Comparison of ENCODE assay signal across 14 cellular contexts in genomic region chr7:73685311-73685710, GRCh38. TPM values are rescaled to one million over a fixed set of nuclear protein-coding genes. Genes with fewer than 3 reads are reported as not detected.
DNase-seq lines count a peak whose midpoint lies in the region; ATAC-seq, FAIRE-seq and TF ChIP-seq lines count a peak whose summit lies in the region.
"Had no signal": no experiment of that assay in that cellular context is flagged by ENCODE, and none has a peak within 500 bp of the region (broad histone marks: within the 10 kb centered on the region; RNA-seq: fewer than 3 reads in every experiment).

No MANE protein-coding gene starts in this region.

- H4K5ac ChIP-seq in H9 (ENCODE audit: insufficient read length, low read depth, low read length), result no peak overlapping the region

- no peak overlapping the region for H4K91ac ChIP-seq in H9 (ENCODE audit: insufficient read length, low read depth, low read length)

- FAIRE-seq in GM12892 (lab: Jason Lieb, UNC), result no peak
- FAIRE-seq: RCC 7860 had no signal

- H2BK5ac ChIP-seq in H9 (ENCODE audit: insufficient read length, low read length), result no peak overlapping the region

- H3K27ac ChIP-seq in BLaER1 (no peak overlapping the region), H9 (ENCODE audit: insufficient read length, low read depth, low read length) (no peak overlapping the region)
- H3K27ac ChIP-seq: ascending aorta, C4-2B, skin epidermis had no signal

- no peak for TF ChIP-seq POLR2A in GM12892 (IDR thresholded peaks at IDR 0.05; ENCODE audit: low read depth, low read length)

- H2AK5ac ChIP-seq in H9 (ENCODE audit: insufficient read length, low read length), result no peak overlapping the region

- H3K4me2 ChIP-seq in BLaER1 (peak overlapping the region; percentile 97), H9 (ENCODE audit: insufficient read depth, insufficient read length, low read length) (no peak overlapping the region)

- no CpG with 5 or more reads among the region's 18 CpGs for WGBS in H9 (ENCODE audit: extremely low coverage, insufficient read length, low lambda C conversion rate)

- H3K27ac Mint-ChIP-seq in H9, result no peak overlapping the region
- H3K27ac Mint-ChIP-seq in central memory CD8-positive, alpha-beta T cell (ENCODE audit: low read depth), result no peak overlapping the region

- peaks cover 50% of the 10 kb centered on the region for H3K36me3 ChIP-seq in BLaER1

- H3K56ac ChIP-seq in H9 (ENCODE audit: insufficient read length, low read depth, low read length), result no peak overlapping the region

- TF ChIP-seq CTCF in H9 (conservative IDR thresholded peaks at IDR 0.05), result no peak

- no peak overlapping the region for H3K14ac ChIP-seq in H9 (ENCODE audit: insufficient read depth, low read length)

- no peak overlapping the region for H2BK15ac ChIP-seq in H9 (ENCODE audit: low read depth, low read length)

- H2BK120ac ChIP-seq in H9 (ENCODE audit: low read depth, low read length, poor library complexity, severe bottlenecking), result no peak overlapping the region

- ATAC-seq in central memory CD8-positive, alpha-beta T cell (replicated peaks; ENCODE audit: extremely low read depth, poor library complexity, severe bottlenecking), result no peak

- H3K23me2 ChIP-seq in H9 (ENCODE audit: insufficient read length, low read depth, low read length, poor library complexity, severe bottlenecking), result peaks cover 12% of the 10 kb centered on the region

- H3K9me3 ChIP-seq in BLaER1 (no peaks in the 10 kb centered on the region), H9 (ENCODE audit: control insufficient read depth, low read depth, low read length) (no peaks in the 10 kb centered on the region)
- H3K9me3 ChIP-seq: ascending aorta had no signal

- no peak overlapping the region for H2BK12ac ChIP-seq in H9 (ENCODE audit: insufficient read length, low read depth, low read length)

- no peak overlapping the region for H3K18ac ChIP-seq in H9 (ENCODE audit: insufficient read length, low read depth, low read length)

- H3K9ac ChIP-seq in BLaER1 (no peak overlapping the region), H9 (ENCODE audit: extremely low read depth, insufficient read length, low read length) (no peak overlapping the region)

- DNase-seq in H9 (no peak), NCI-H226 (no peak), SKM-1 (lab: John Stamatoyannopoulos, UW; ENCODE audit: unreplicated experiment) (no peak), GM12892 (ENCODE audit: insufficient read length) (no peak)
- no peak for DNase-seq in central memory CD8-positive, alpha-beta T cell (ENCODE audit: low spot score in 2 of 2)
- DNase-seq: activated CD8-positive, alpha-beta memory T cell treated with anti-CD3 and anti-CD28 coated beads, Interleukin-2, amount 50 U/mL, for 4 hours; NCI-H1436; NCI-H526 had no signal

- no peaks in the 10 kb centered on the region for H3K27me3 ChIP-seq in BLaER1
- H3K27me3 ChIP-seq in H9 (ENCODE audit: insufficient read depth, low read length), result no peaks in the 10 kb centered on the region
- H3K27me3 ChIP-seq: ascending aorta had no signal

- H3K4me1 ChIP-seq in BLaER1 (peaks cover 41% of the 10 kb centered on the region), H9 (ENCODE audit: insufficient read depth, low read length) (peaks cover 4% of the 10 kb centered on the region; the same call in 1 of the 2 replicates)

- H4K20me1 ChIP-seq in BLaER1 (peaks cover 77% of the 10 kb centered on the region), H9 (ENCODE audit: control insufficient read depth, insufficient read depth, insufficient read length) (peaks cover 3% of the 10 kb centered on the region)

- no peak overlapping the region for H4K8ac ChIP-seq in H9 (replicated peaks; ENCODE audit: insufficient read length, low read depth, low read length)

- H3K4me3 ChIP-seq in BLaER1, result no peak overlapping the region
- H3K4me3 ChIP-seq: ascending aorta, lung, skin epidermis had no signal

- H3T11ph ChIP-seq in H9 (ENCODE audit: low read length), result no peak overlapping the region

- H3K4ac ChIP-seq in H9 (ENCODE audit: low read depth, low read length), result no peak overlapping the region

- no peaks in the 10 kb centered on the region; the same call in 1 of the 2 replicates for H3K27me3 Mint-ChIP-seq in H9 (ENCODE audit: low read depth)
- H3K27me3 Mint-ChIP-seq in central memory CD8-positive, alpha-beta T cell, result no peaks in the 10 kb centered on the region

- no peaks in the 10 kb centered on the region for H3K9me3 Mint-ChIP-seq in H9
- no peaks in the 10 kb centered on the region for H3K9me3 Mint-ChIP-seq in central memory CD8-positive, alpha-beta T cell

- H3K79me1 ChIP-seq in H9 (ENCODE audit: insufficient read depth, low read depth, low read length, poor library complexity, severe bottlenecking), result peaks cover 19% of the 10 kb centered on the region

- peaks cover 32 to 49% (median 40%) of the 10 kb centered on the region in 3 experiments; a peak in 6 of 7 replicates for H3K36me3 Mint-ChIP-seq in H9 (ENCODE audit: insufficient read depth in 1 of 3, low read depth in 3 of 3)
- H3K36me3 Mint-ChIP-seq in central memory CD8-positive, alpha-beta T cell (ENCODE audit: insufficient read depth), result peaks cover 34% of the 10 kb centered on the region

- peaks cover 23% of the 10 kb centered on the region; the same call in 1 of the 2 replicates for H3K79me2 ChIP-seq in H9 (ENCODE audit: insufficient read depth, low read length)

- peak overlapping the region; percentile 79 to 90; a peak in 3 of 5 replicates for H3K4me3 Mint-ChIP-seq in H9
- H3K4me3 Mint-ChIP-seq in central memory CD8-positive, alpha-beta T cell, result peak overlapping the region; percentile 96

- H3K23ac ChIP-seq in H9 (ENCODE audit: insufficient read length, low read depth, low read length), result no peak overlapping the region

- no peak overlapping the region for H2AFZ ChIP-seq in H9 (ENCODE audit: low read length)

- peaks cover 14 to 23% of the 10 kb centered on the region in 2 experiments for H3K4me1 Mint-ChIP-seq in H9
- peaks cover 36% of the 10 kb centered on the region for H3K4me1 Mint-ChIP-seq in central memory CD8-positive, alpha-beta T cell

- no peak overlapping the region for H2BK20ac ChIP-seq in H9 (ENCODE audit: low read depth, low read length, poor library complexity, severe bottlenecking)

RNA-seq across cellular contexts. Expression of gene BUD23, which starts 1.9 kb away (rescaled TPM):
- total RNA-seq in H9 (2021), result 68.5 and 78.1 TPM in 2 replicates
- 77.9 TPM for polyA plus RNA-seq in GM12892 (2012; ENCODE audit: missing spikeins)

RNA-seq across cellular contexts. Expression of gene DNAJC30, which starts 2.1 kb away (rescaled TPM):
- total RNA-seq in H9 (2021), result 8.1 and 8.7 TPM in 2 replicates
- polyA plus RNA-seq in GM12892 (2012; ENCODE audit: missing spikeins), result 6.2 TPM

RNA-seq across cellular contexts. Expression of gene VPS37D, which starts 17.7 kb away (rescaled TPM):
- total RNA-seq in H9 (2021), result 0.85 and 1.3 TPM in 2 replicates
- not detected for polyA plus RNA-seq in GM12892 (2012; ENCODE audit: missing spikeins)

RNA-seq across cellular contexts. Expression of gene STX1A, which starts 34.2 kb away (rescaled TPM):
- total RNA-seq in H9 (2021), result 9.3 and 10.1 TPM in 2 replicates
- 2.4 TPM for polyA plus RNA-seq in GM12892 (2012; ENCODE audit: missing spikeins)

RNA-seq across cellular contexts. Expression of gene ABHD11, which starts 53.3 kb away (rescaled TPM):
- total RNA-seq in H9 (2021), result 29.4 and 34.4 TPM in 2 replicates
- polyA plus RNA-seq in GM12892 (2012; ENCODE audit: missing spikeins), result 8.5 TPM
